Comparison of ENCODE assay signal across 27 cellular contexts in genomic region chr3:87420171-87420570, GRCh38.
DNase-seq lines count a peak whose midpoint lies in the region; ATAC-seq, FAIRE-seq and TF ChIP-seq lines count a peak whose summit lies in the region.
"Had no signal": no experiment of that assay in that cellular context is flagged by ENCODE, and none has a peak within 500 bp of the region (broad histone marks: within the 10 kb centered on the region; RNA-seq: fewer than 3 reads in every experiment).

No MANE protein-coding gene starts in this region.

- H3K27ac ChIP-seq in endothelial cell of umbilical vein (ENCODE audit: insufficient read depth, low read depth, low read length): no peak overlapping the region
- H3K27ac ChIP-seq: BLaER1 had no signal

- no peak for ATAC-seq in esophagus mucosa
- no peak for ATAC-seq in left cardiac atrium
- ATAC-seq: GM12878 had no signal

- H3K4me1 ChIP-seq in adipocyte (ENCODE audit: control insufficient read depth, insufficient read depth, low read length) (no peaks in the 10 kb centered on the region), endothelial cell of umbilical vein (ENCODE audit: control insufficient read depth, extremely low read depth, insufficient read depth, low read length) (no peaks in the 10 kb centered on the region)
- H3K4me1 ChIP-seq: BE2C, BLaER1 had no signal

- intact Hi-C loops in endothelial cell of umbilical vein (cut with micrococcal nuclease): no loop called here
- intact Hi-C loops in left cardiac atrium (cut with DNase I): no loop called here

- H3K27me3 ChIP-seq in adipocyte (replicated peaks; ENCODE audit: control insufficient read depth, insufficient read depth, low read length) (no peaks in the 10 kb centered on the region), endothelial cell of umbilical vein (ENCODE audit: control insufficient read depth in 2 of 2, insufficient read depth in 2 of 2, low read length in 2 of 2) (no peaks in the 10 kb centered on the region)
- H3K27me3 ChIP-seq: BE2C, BLaER1 had no signal

- H3K9ac ChIP-seq in adipocyte (ENCODE audit: low read length) (no peak overlapping the region), endothelial cell of umbilical vein (replicated peaks; ENCODE audit: extremely low read depth, insufficient read depth, low read length) (no peak overlapping the region)
- H3K9ac ChIP-seq: BLaER1 had no signal

- no peak overlapping the region for H3K4me2 ChIP-seq in endothelial cell of umbilical vein (ENCODE audit: insufficient read depth, low read length)
- H3K4me2 ChIP-seq: BLaER1 had no signal

- peak; percentile 0 for DNase-seq in NCI-H2171 treated with DMSO at 0.1 percent for 48 hours (lab: John Stamatoyannopoulos, UW)
- no peak for DNase-seq in NCI-H2171 (lab: John Stamatoyannopoulos, UW)
- DNase-seq in adipocyte (ENCODE audit: low read depth): peak; percentile 22
- DNase-seq in endothelial cell of umbilical vein (ENCODE audit: low read depth, low spot score): peak; percentile 67
- DNase-seq in pulmonary artery endothelial cell (ENCODE audit: low read depth, low spot score): peak; percentile 1
- no peak for DNase-seq in effector CD8-positive, alpha-beta T cell (lab: John Stamatoyannopoulos, UW)
- DNase-seq in left cardiac atrium: no peak
- DNase-seq: 8988T; ACHN; BE2C; C1 segment of cervical spinal cord; CD4-positive, alpha-beta memory T cell; CD4-positive, CD25-positive, alpha-beta regulatory T cell; CD8-positive, alpha-beta memory T cell; COR-L47; DMS153; DMS53; DMS79; DND-41; EL; GDM1 had no signal

- H3K79me2 ChIP-seq in endothelial cell of umbilical vein (ENCODE audit: control insufficient read depth, insufficient read depth, low read length): no peaks in the 10 kb centered on the region

- no peaks in the 10 kb centered on the region for H3K9me1 ChIP-seq in endothelial cell of umbilical vein (replicated peaks; ENCODE audit: control insufficient read depth, extremely low read depth, insufficient read depth, low read length)

- H3K9me3 ChIP-seq in adipocyte (ENCODE audit: control insufficient read depth, low read length): no peaks in the 10 kb centered on the region
- no peaks in the 10 kb centered on the region for H3K9me3 ChIP-seq in endothelial cell of umbilical vein (replicated peaks; ENCODE audit: control insufficient read depth, insufficient read depth, low read length)
- H3K9me3 ChIP-seq: BE2C, BLaER1 had no signal

- dilution Hi-C loops in endothelial cell of umbilical vein (cut with MboI; ENCODE audit: extremely low pct_ligation_motif_present, low sequenced_read_pairs): no loop called here

- H2AFZ ChIP-seq in endothelial cell of umbilical vein (ENCODE audit: low read depth, low read length): no peak overlapping the region

- no TSS peak for BruUV-seq in endothelial cell of umbilical vein (replicated peaks; lab: Mats Ljungman, UMichigan)

- no peak for TF ChIP-seq POLR2A in endothelial cell of umbilical vein (IDR thresholded peaks at IDR 0.05; ENCODE audit: low read depth, low read length)

- POLR2A ChIA-PET in endothelial cell of umbilical vein (lab: Charles Lee): no interaction called here

- no peak overlapping the region for H3K4me3 ChIP-seq in adipocyte (ENCODE audit: low read length)
- no peak overlapping the region for H3K4me3 ChIP-seq in endothelial cell of umbilical vein (replicated peaks in 1 of 3; ENCODE audit: insufficient read depth in 1 of 3, low read depth in 1 of 3, low read length in 3 of 3)
- H3K4me3 ChIP-seq: BLaER1, GM12878 had no signal

- TF ChIP-seq CTCF in endothelial cell of umbilical vein (IDR thresholded peaks at IDR 0.05; ENCODE audit: extremely low read depth in 1 of 2, insufficient read depth in 1 of 2, low read depth in 1 of 2, low read length in 2 of 2): no peak

- no peak for FAIRE-seq in endothelial cell of umbilical vein (lab: Jason Lieb, UNC)
- FAIRE-seq: A204.1, GM12878, GM12892, GM18507 had no signal

- H4K20me1 ChIP-seq in endothelial cell of umbilical vein (replicated peaks; ENCODE audit: control insufficient read depth, extremely low read depth, insufficient read depth, low read length): no peaks in the 10 kb centered on the region
- H4K20me1 ChIP-seq: BLaER1 had no signal

- CTCF ChIA-PET in endothelial cell of umbilical vein (lab: Charles Lee): interaction anchor here (1.0 kb wide), 1 partner anchor 10 kb away, joined by 3 read pairs; no protein-coding TSS in a partner anchor

- no peaks in the 10 kb centered on the region for H3K36me3 ChIP-seq in adipocyte (ENCODE audit: control insufficient read depth, insufficient read depth, low read length, severe bottlenecking)
- H3K36me3 ChIP-seq in endothelial cell of umbilical vein (ENCODE audit: control insufficient read depth in 2 of 2, extremely low read depth in 1 of 2, insufficient read depth in 2 of 2, low read length in 2 of 2): no peaks in the 10 kb centered on the region
- H3K36me3 ChIP-seq: BE2C, BLaER1 had no signal

TF ChIP-seq in endothelial cell of umbilical vein, 7 proteins besides CTCF, POLR2A, EP300 and RAD21:
- no peak for TF ChIP-seq POLR2AphosphoS5 (IDR thresholded peaks at IDR 0.05; ENCODE audit: insufficient read depth, low read depth, low read length)
- no peak for TF ChIP-seq MAX (IDR thresholded peaks at IDR 0.05; ENCODE audit: insufficient read depth, insufficient read length)
- no peak for TF ChIP-seq FOS (IDR thresholded peaks at IDR 0.05; ENCODE audit: borderline replicate concordance, insufficient read depth, low read length)
- TF ChIP-seq JUN (IDR thresholded peaks at IDR 0.05; ENCODE audit: borderline replicate concordance, insufficient read depth, insufficient read length, low read depth): no peak
- no peak for TF ChIP-seq EZH2 (IDR thresholded peaks at IDR 0.05; ENCODE audit: borderline replicate concordance, low read depth, low read length, severe bottlenecking)
- no peak for TF ChIP-seq GATA2 (IDR thresholded peaks at IDR 0.05; ENCODE audit: insufficient read depth, insufficient read length, low read depth, low read length)
- no peak for TF ChIP-seq MYC (IDR thresholded peaks at IDR 0.05; ENCODE audit: low read depth, low read length)

Comparison
In these comparisons a context has a peak if more than half of its experiments do, and no peak if none do; other contexts are left out.
1. DNase-seq: peak in NCI-H2171 treated with DMSO at 0.1 percent for 48 hours (single experiment), adipocyte (single experiment), endothelial cell of umbilical vein (single experiment) and pulmonary artery endothelial cell (single experiment); none in NCI-H2171 (single experiment), effector CD8-positive, alpha-beta T cell (single experiment) and left cardiac atrium (single experiment).